Comparison of ENCODE assay signal across 23 cellular contexts in the genomic region with DNA sequence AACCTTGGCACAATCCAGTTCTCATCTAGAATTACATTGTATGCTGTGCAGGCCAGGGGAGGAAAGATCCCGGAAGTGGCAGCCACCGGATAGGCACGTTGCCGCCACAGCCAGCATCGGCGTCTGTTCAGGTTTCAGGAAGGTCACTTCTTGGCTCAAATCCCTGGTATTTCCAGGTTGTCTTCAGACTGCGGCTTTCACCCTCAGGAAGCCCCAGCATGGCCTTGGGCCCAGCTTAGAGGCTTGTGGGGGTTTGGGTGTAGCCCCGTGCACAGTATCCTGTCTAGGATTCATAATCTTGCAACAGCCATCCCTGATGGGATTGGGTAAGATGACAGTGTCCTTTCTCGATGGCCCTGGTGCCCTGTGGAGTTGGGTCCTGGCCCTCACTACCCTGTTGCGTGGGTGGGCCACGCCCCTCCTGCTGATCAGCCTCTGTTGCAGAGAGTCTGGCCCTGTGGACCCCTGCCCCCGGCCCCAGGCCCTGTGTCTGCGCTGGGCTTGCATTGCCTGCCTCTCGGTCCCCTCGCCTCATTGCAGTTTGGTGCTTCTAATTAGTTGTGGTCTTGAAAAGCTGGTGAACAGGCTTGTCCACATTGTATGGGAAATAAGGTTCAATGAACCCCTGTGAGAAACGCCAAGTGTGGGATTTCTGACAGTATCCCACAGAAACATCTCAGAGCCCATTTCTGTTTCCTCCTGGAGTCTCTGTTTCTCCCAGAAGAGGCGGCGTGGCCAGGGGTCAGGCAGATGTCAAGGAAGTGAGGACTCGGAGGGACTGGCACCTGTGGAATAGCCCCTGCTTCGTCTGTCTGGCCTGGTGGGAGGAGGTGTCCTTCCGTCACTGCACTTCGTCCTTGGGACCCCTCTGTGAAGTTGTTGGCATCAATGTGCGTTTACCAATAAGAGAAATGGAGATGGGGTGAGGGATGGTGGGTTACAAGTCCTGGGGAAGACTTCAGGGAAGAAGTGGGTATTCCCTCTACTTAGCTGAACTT.
DNase-seq lines count a peak whose midpoint lies in the region; ATAC-seq and TF ChIP-seq lines count a peak whose summit lies in the region.
"Had no signal": no experiment of that assay in that cellular context is flagged by ENCODE, and none has a peak within 500 bp of the region (broad histone marks: within the 10 kb centered on the region; RNA-seq: fewer than 3 reads in every experiment).

No MANE protein-coding gene starts in this region.

- H3K4me1 Mint-ChIP-seq in MCF 10A (ENCODE audit: insufficient read depth, unreplicated experiment) = peaks cover 11% of the 10 kb centered on the region

- peaks cover 28 to 51% (median 43%) of the 10 kb centered on the region in 11 experiments for H3K36me3 ChIP-seq in BLaER1 treated with 17β-estradiol and CSF1 and Interleukin-3, amounts not matched to agents 10 nM and 100 nM

- TF ChIP-seq CTCF in RWPE1 (conservative IDR thresholded peaks at IDR 0.05; ENCODE audit: low read depth) = no peak
- no peak for TF ChIP-seq CTCF in MCF 10A (IDR thresholded peaks at IDR 0.05; ENCODE audit: unreplicated experiment)

- H3K27ac ChIP-seq in BLaER1 treated with 17β-estradiol and CSF1 and Interleukin-3, amounts not matched to agents 10 nM and 100 nM = peak overlapping the region in 3 of 11 experiments; percentile 5 to 19 (median 8); a peak in 3 of 22 replicates
- peak overlapping the region; percentile 44 for H3K27ac ChIP-seq in RWPE1
- H3K27ac ChIP-seq in right cardiac atrium (ENCODE audit: low read length) = no peak overlapping the region
- H3K27ac ChIP-seq: HL-60 had no signal

- H3K36me3 Mint-ChIP-seq in MCF 10A (ENCODE audit: insufficient read depth, unreplicated experiment) = peaks cover 5% of the 10 kb centered on the region

- intact Hi-C loops in right cardiac atrium (cut with DNase I) (no loop called here), sciatic nerve (cut with DNase I) (no loop called here), MCF 10A (cut with micrococcal nuclease) (loop anchor here (2.0 kb wide), 1 partner anchor 566 kb away; a partner anchor contains a TSS)

- H3K27ac Mint-ChIP-seq in MCF 10A (ENCODE audit: low read depth, unreplicated experiment) = no peak overlapping the region
- H3K27ac Mint-ChIP-seq: activated T-cell treated with anti-CD3 and anti-CD28 coated beads, Interleukin-2, amount 50 U/mL, for 72 hours; B cell; mesothelial cell of epicardium had no signal

- no peaks in the 10 kb centered on the region for H3K9me3 Mint-ChIP-seq in MCF 10A (ENCODE audit: unreplicated experiment)
- H3K9me3 Mint-ChIP-seq: activated T-cell treated with anti-CD3 and anti-CD28 coated beads, Interleukin-2, amount 50 U/mL, for 72 hours; mesothelial cell of epicardium had no signal

- H4K20me1 ChIP-seq in BLaER1 treated with 17β-estradiol and CSF1 and Interleukin-3, amounts not matched to agents 10 nM and 100 nM = peaks cover 0 to 11% (median 0%) of the 10 kb centered on the region in 11 experiments; a peak in 3 of 22 replicates

- H3K4me3 ChIP-seq in BLaER1 treated with 17β-estradiol and CSF1 and Interleukin-3, amounts not matched to agents 10 nM and 100 nM = no peak overlapping the region
- no peak overlapping the region for H3K4me3 ChIP-seq in right cardiac atrium (ENCODE audit: low read length)
- H3K4me3 ChIP-seq: skin epidermis had no signal

- H3K9ac ChIP-seq in BLaER1 treated with 17β-estradiol and CSF1 and Interleukin-3, amounts not matched to agents 10 nM and 100 nM = no peak overlapping the region

- peaks cover 0 to 22% (median 13%) of the 10 kb centered on the region in 11 experiments; a peak in 10 of 22 replicates for H3K9me3 ChIP-seq in BLaER1 treated with 17β-estradiol and CSF1 and Interleukin-3, amounts not matched to agents 10 nM and 100 nM (replicated peaks in 1 of 11)
- no peaks in the 10 kb centered on the region for H3K9me3 ChIP-seq in right cardiac atrium (ENCODE audit: control insufficient read depth, low read length)

- H3K4me2 ChIP-seq in BLaER1 treated with 17β-estradiol and CSF1 and Interleukin-3, amounts not matched to agents 10 nM and 100 nM = peak overlapping the region in 10 of 11 experiments; percentile 0 to 66 (median 46); a peak in 18 of 22 replicates

- peaks cover 0 to 62% (median 41%) of the 10 kb centered on the region in 10 experiments; a peak in 18 of 20 replicates for H3K4me1 ChIP-seq in BLaER1 treated with 17β-estradiol and CSF1 and Interleukin-3, amounts not matched to agents 10 nM and 100 nM
- H3K4me1 ChIP-seq in right cardiac atrium (ENCODE audit: control insufficient read depth, insufficient read depth, low read length) = no peaks in the 10 kb centered on the region

- H3K4me3 Mint-ChIP-seq in MCF 10A (ENCODE audit: unreplicated experiment) = no peak overlapping the region
- H3K4me3 Mint-ChIP-seq: activated T-cell treated with anti-CD3 and anti-CD28 coated beads, Interleukin-2, amount 50 U/mL, for 72 hours; B cell; mesothelial cell of epicardium; naive thymus-derived CD4-positive, alpha-beta T cell had no signal

- no TSS peak for BruUV-seq in MCF 10A (replicated peaks; lab: Mats Ljungman, UMichigan)

- POLR2A ChIA-PET in RWPE1 (lab: Yijun Ruan, JAX; ENCODE audit: low non-redundant PET) (no interaction called here), MCF 10A (lab: Yijun Ruan, JAX) (interaction anchor here (0.6 to 1.3 kb wide), 2 partner anchors 78 to 139 kb away, joined by 3 read pairs; a partner anchor contains a TSS)

- WGBS in right cardiac atrium = 86% methylated on average over 23 of the region's 23 CpGs

- H3K27me3 ChIP-seq in BLaER1 treated with 17β-estradiol and CSF1 and Interleukin-3, amounts not matched to agents 10 nM and 100 nM = no peaks in the 10 kb centered on the region
- no peaks in the 10 kb centered on the region for H3K27me3 ChIP-seq in right cardiac atrium (ENCODE audit: control insufficient read depth, insufficient read depth)

- H3K27me3 Mint-ChIP-seq in MCF 10A (ENCODE audit: insufficient read depth, unreplicated experiment) = no peaks in the 10 kb centered on the region
- H3K27me3 Mint-ChIP-seq: B cell; naive thymus-derived CD4-positive, alpha-beta T cell had no signal

- CTCF ChIA-PET in RWPE1 (lab: Yijun Ruan, JAX) = no interaction called here
- CTCF ChIA-PET in MCF 10A (lab: Yijun Ruan, JAX) = interaction anchor here (0.7 kb wide), 2 partner anchors 9 to 55 kb away, joined by 3 read pairs; no protein-coding TSS in a partner anchor

- DNase-seq in RWPE1 (ENCODE audit: low spot score) (no peak), right cardiac atrium (peak in 2 of 3 donors; percentile 69 to 70), sciatic nerve (ENCODE audit: low spot score) (no peak), MCF 10A (ENCODE audit: unreplicated experiment) (no peak)
- DNase-seq in effector CD8-positive, alpha-beta T cell (lab: John Stamatoyannopoulos, UW) = no peak
- no peak for DNase-seq in stimulated activated naive CD4-positive, alpha-beta T cell (lab: John Stamatoyannopoulos, UW)
- DNase-seq: activated CD4-positive, alpha-beta T cell treated with anti-CD3 and anti-CD28 coated beads, Interleukin-2, amount 50 U/mL, for 4 hours; activated naive CD4-positive, alpha-beta T cell; activated T-cell treated with anti-CD3 and anti-CD28 coated beads, Interleukin-2, amount 50 U/mL, for 72 hours; DMS153; naive thymus-derived CD4-positive, alpha-beta T cell; NCI-H1417; NCI-H2029 treated with DMSO at 0.1 percent for 48 hours; NCI-H526; occipital lobe; SHP77; stimulated activated naive CD4-positive, alpha-beta T cell treated with Interleukin-2 at 50 U/mL for 16 hours had no signal

- ATAC-seq in right cardiac atrium = peak; percentile 69 to 72
- peak; percentile 22 for ATAC-seq in sciatic nerve
- ATAC-seq: activated CD4-positive, CD25-positive, alpha-beta regulatory T cell treated with anti-CD3 and anti-CD28 coated beads, Interleukin-2, amount 50 U/mL, for 24 hours; activated T-cell treated with anti-CD3 and anti-CD28 coated beads, Interleukin-2, amount 50 U/mL, for 72 hours; naive thymus-derived CD4-positive, alpha-beta T cell had no signal

Comparison
In these comparisons a context has a peak if more than half of its experiments do, and no peak if none do; other contexts are left out.
1. DNase-seq: peak in right cardiac atrium (2 of 3); none in RWPE1 (single experiment), sciatic nerve (single experiment), MCF 10A (single experiment), effector CD8-positive, alpha-beta T cell (single experiment) and stimulated activated naive CD4-positive, alpha-beta T cell (0 of 6).